1 cellular context compared by ENCODE assay signal in genomic region chr6:30689985-30690384, GRCh38.
TF ChIP-seq lines count a peak whose summit lies in the region.

No MANE protein-coding gene starts in this region.

TF ChIP-seq in H1, 55 proteins besides CTCF, POLR2A, EP300 and RAD21:
- TF ChIP-seq POLR2AphosphoS5 (IDR thresholded peaks at IDR 0.05; ENCODE audit: low read depth, low read length) (no peak), CTBP2 (IDR thresholded peaks at IDR 0.05; ENCODE audit: borderline replicate concordance, insufficient read depth, insufficient read length, low read length) (no peak), POU5F1 (IDR thresholded peaks at IDR 0.05; ENCODE audit: low read depth, low read length) (no peak), RFX5 (IDR thresholded peaks at IDR 0.05; ENCODE audit: borderline replicate concordance, low read depth, low read length) (no peak)
